ENCODE assay signal across 10 cellular contexts in the genomic region with DNA sequence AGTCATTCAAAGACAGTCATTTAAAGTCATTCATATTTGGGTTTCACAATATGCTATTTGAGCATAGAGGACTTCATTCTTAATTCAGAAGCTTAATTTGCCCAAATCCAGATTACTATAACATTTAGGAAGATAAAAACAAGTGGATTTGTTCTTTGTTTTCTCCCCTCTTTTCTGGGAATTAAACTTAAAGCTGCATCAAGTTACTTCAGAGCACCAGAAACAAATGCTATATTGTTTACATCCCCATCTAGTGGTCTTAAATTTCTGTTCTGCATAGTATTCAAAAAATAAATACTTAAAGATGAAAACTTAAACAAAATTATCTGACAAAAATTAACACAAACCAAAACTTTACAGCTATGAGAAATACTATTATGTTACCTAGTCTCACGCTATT. TPM values are rescaled to one million over a fixed set of nuclear protein-coding genes. Genes with fewer than 3 reads are reported as not detected.
DNase-seq lines count a peak whose midpoint lies in the region; ATAC-seq, FAIRE-seq and TF ChIP-seq lines count a peak whose summit lies in the region.
"Had no signal": no experiment of that assay in that cellular context is flagged by ENCODE, and none has a peak within 500 bp of the region (broad histone marks: within the 10 kb centered on the region; RNA-seq: fewer than 3 reads in every experiment).

No MANE protein-coding gene starts in this region.

- H4K20me1 ChIP-seq in astrocyte (ENCODE audit: insufficient read depth, low read length): no peaks in the 10 kb centered on the region
- no peaks in the 10 kb centered on the region for H4K20me1 ChIP-seq in HepG2 (ENCODE audit: insufficient read depth, low read length)
- H4K20me1 ChIP-seq in GM23338 (replicated peaks; ENCODE audit: insufficient read depth): no peaks in the 10 kb centered on the region

- H3K4me1 Mint-ChIP-seq in CD14-positive monocyte: peaks cover 6% of the 10 kb centered on the region
- H3K4me1 Mint-ChIP-seq in astrocyte (ENCODE audit: low read depth, unreplicated experiment): peaks cover 4% of the 10 kb centered on the region
- peaks cover 6% of the 10 kb centered on the region for H3K4me1 Mint-ChIP-seq in GM23338
- H3K4me1 Mint-ChIP-seq: naive B cell had no signal

- no TSS peak for BruUV-seq in HepG2 (replicated peaks; lab: Mats Ljungman, UMichigan)

- FAIRE-seq in astrocyte (lab: Jason Lieb, UNC) (no peak), HepG2 (lab: Jason Lieb, UNC) (peak; percentile 76)

- no peak overlapping the region for H3K27ac ChIP-seq in astrocyte (ENCODE audit: low read depth, low read length)
- no peak overlapping the region for H3K27ac ChIP-seq in HepG2 (ENCODE audit: extremely low read length, insufficient read depth, low read length)
- no peak overlapping the region for H3K27ac ChIP-seq in GM23338 (ENCODE audit: low read depth)
- H3K27ac ChIP-seq: esophagus squamous epithelium had no signal

- H3K4me2 ChIP-seq in astrocyte (ENCODE audit: low read length) (no peak overlapping the region), HepG2 (ENCODE audit: low read depth, low read length) (no peak overlapping the region), GM23338 (no peak overlapping the region)

- no peaks in the 10 kb centered on the region for H3F3A ChIP-seq in GM23338 (replicated peaks; ENCODE audit: low read depth)

- intact Hi-C loops in CD14-positive monocyte (cut with micrococcal nuclease) (no loop called here), HepG2 (cut with micrococcal nuclease; ENCODE audit: unreplicated experiment) (loop anchor here (1.0 kb wide), 1 partner anchor 120 kb away; no protein-coding TSS in a partner anchor)

- H2AFZ ChIP-seq in astrocyte (ENCODE audit: low read depth, low read length) (no peak overlapping the region), HepG2 (ENCODE audit: low read length) (no peak overlapping the region), GM23338 (no peak overlapping the region)

- no peaks in the 10 kb centered on the region for H3K27me3 ChIP-seq in astrocyte (ENCODE audit: insufficient read depth, low read length)
- H3K27me3 ChIP-seq in HepG2 (ENCODE audit: control insufficient read depth in 1 of 2, insufficient read depth in 2 of 2, low read length in 2 of 2): no peaks in the 10 kb centered on the region
- H3K27me3 ChIP-seq in GM23338 (ENCODE audit: insufficient read depth): no peaks in the 10 kb centered on the region
- H3K27me3 ChIP-seq: esophagus squamous epithelium had no signal

- no peaks in the 10 kb centered on the region for H3K4me1 ChIP-seq in astrocyte (ENCODE audit: insufficient read depth, low read length)
- no peaks in the 10 kb centered on the region for H3K4me1 ChIP-seq in HepG2 (ENCODE audit: insufficient read depth, low read length)
- H3K4me1 ChIP-seq in GM23338 (ENCODE audit: insufficient read depth): no peaks in the 10 kb centered on the region
- H3K4me1 ChIP-seq: esophagus squamous epithelium had no signal

- TF ChIP-seq RAD21 in HepG2 (CRISPR knock-in tag; IDR thresholded peaks at IDR 0.05): no peak

- H3K27me3 Mint-ChIP-seq in CD14-positive monocyte (ENCODE audit: low read depth in 3 of 3) (peaks cover 0 to 2% (median 0%) of the 10 kb centered on the region in 3 donors), astrocyte (ENCODE audit: low read depth, unreplicated experiment) (no peaks in the 10 kb centered on the region), GM23338 (ENCODE audit: insufficient read depth, low read depth, poor library complexity) (peaks cover 4% of the 10 kb centered on the region)
- H3K27me3 Mint-ChIP-seq: naive B cell had no signal

- in situ Hi-C loops in HepG2 (cut with HindIII; ENCODE audit: extremely low pct_ligation_motif_present, low pct_unique_long_range_greater_than_20kb): no loop called here

- H3K36me3 Mint-ChIP-seq in CD14-positive monocyte (peaks cover 0 to 3% of the 10 kb centered on the region in 2 donors), astrocyte (ENCODE audit: low read depth, unreplicated experiment) (no peaks in the 10 kb centered on the region), GM23338 (ENCODE audit: low read depth) (no peaks in the 10 kb centered on the region)

- TF ChIP-seq POLR2A in HepG2 (IDR thresholded peaks at IDR 0.05; ENCODE audit: insufficient read depth in 1 of 2, low read depth in 2 of 2, low read length in 2 of 2): no peak

- H3K9me2 ChIP-seq in GM23338 (ENCODE audit: insufficient read depth): no peaks in the 10 kb centered on the region

- H3K36me3 ChIP-seq in astrocyte (ENCODE audit: insufficient read depth, low read length): no peaks in the 10 kb centered on the region
- no peaks in the 10 kb centered on the region for H3K36me3 ChIP-seq in HepG2 (replicated peaks in 1 of 2; ENCODE audit: control insufficient read depth in 1 of 2, insufficient read depth in 2 of 2, low read length in 2 of 2)
- H3K36me3 ChIP-seq in GM23338 (ENCODE audit: insufficient read depth): no peaks in the 10 kb centered on the region
- H3K36me3 ChIP-seq: esophagus squamous epithelium had no signal

- no peaks in the 10 kb centered on the region for H3K79me2 ChIP-seq in astrocyte (ENCODE audit: insufficient read depth, low read length)
- H3K79me2 ChIP-seq in HepG2 (ENCODE audit: insufficient read depth, low read length): no peaks in the 10 kb centered on the region
- H3K79me2 ChIP-seq in GM23338 (replicated peaks; ENCODE audit: insufficient read depth): no peaks in the 10 kb centered on the region

- H3K9me3 Mint-ChIP-seq in CD14-positive monocyte: peaks cover 0 to 2% (median 0%) of the 10 kb centered on the region in 7 donors
- H3K9me3 Mint-ChIP-seq in astrocyte (ENCODE audit: unreplicated experiment): no peaks in the 10 kb centered on the region
- no peaks in the 10 kb centered on the region for H3K9me3 Mint-ChIP-seq in GM23338
- H3K9me3 Mint-ChIP-seq: naive B cell had no signal

- DNase-seq in CD14-positive monocyte (ENCODE audit: low spot score) (no peak), LHCN-M2 (ENCODE audit: low read depth) (peak; percentile 19), astrocyte (ENCODE audit: low read depth) (no peak), HepG2 (ENCODE audit: low spot score) (peak; percentile 10), GM23338 (ENCODE audit: low spot score) (no peak), SHP77 (lab: John Stamatoyannopoulos, UW) (no peak)
- DNase-seq: esophagus squamous epithelium, naive B cell had no signal

- H3K9ac ChIP-seq in astrocyte (ENCODE audit: low read length): no peak overlapping the region
- no peak overlapping the region for H3K9ac ChIP-seq in HepG2 (ENCODE audit: insufficient read depth, low read depth, low read length)

- WGBS in HepG2 (ENCODE audit: low lambda C conversion rate): 55% methylated on average over 1 of the region's 1 CpG

- no peak overlapping the region for H3K27ac Mint-ChIP-seq in CD14-positive monocyte
- peak overlapping the region; percentile 24 for H3K27ac Mint-ChIP-seq in astrocyte (ENCODE audit: unreplicated experiment)
- no peak overlapping the region for H3K27ac Mint-ChIP-seq in GM23338
- H3K27ac Mint-ChIP-seq: naive B cell had no signal

- CTCF ChIA-PET in HepG2 (lab: Yijun Ruan, JAX; ENCODE audit: low intra/inter-chr PET ratio, low total read pairs): no interaction called here

- no peaks in the 10 kb centered on the region for H3K9me3 ChIP-seq in astrocyte (ENCODE audit: insufficient read depth, low read depth, low read length)
- no peaks in the 10 kb centered on the region for H3K9me3 ChIP-seq in HepG2 (ENCODE audit: low read length)
- H3K9me3 ChIP-seq: esophagus squamous epithelium had no signal

- peak; percentile 23 for TF ChIP-seq CTCF in CD14-positive monocyte (IDR thresholded peaks at IDR 0.05)
- TF ChIP-seq CTCF in astrocyte (IDR thresholded peaks at IDR 0.05; ENCODE audit: insufficient read depth, low read depth, low read length): peak; percentile 14
- TF ChIP-seq CTCF in HepG2 (CRISPR knock-in tag; IDR thresholded peaks at IDR 0.05): peak; percentile 30
- peak in 1 of 2 experiments; percentile 29; a peak in 3 of 4 replicates for TF ChIP-seq CTCF in GM23338 (conservative IDR thresholded peaks at IDR 0.05; ENCODE audit: low read depth in 2 of 2)

- TF ChIP-seq EP300 in HepG2 (IDR thresholded peaks at IDR 0.05; ENCODE audit: low read depth in 2 of 2, low read length in 2 of 2): no peak
- TF ChIP-seq EP300 in HepG2 (CRISPR knock-in tag; IDR thresholded peaks at IDR 0.05; ENCODE audit: borderline replicate concordance): no peak

- POLR2A ChIA-PET in HepG2 (lab: Yijun Ruan, JAX): no interaction called here

- H3K4me3 Mint-ChIP-seq in CD14-positive monocyte: no peak overlapping the region
- H3K4me3 Mint-ChIP-seq in astrocyte (ENCODE audit: unreplicated experiment): no peak overlapping the region
- no peak overlapping the region for H3K4me3 Mint-ChIP-seq in GM23338
- H3K4me3 Mint-ChIP-seq: naive B cell had no signal

- H3K4me3 ChIP-seq in astrocyte (ENCODE audit: insufficient read depth, low read depth, low read length) (no peak overlapping the region), HepG2 (replicated peaks in 1 of 3; ENCODE audit: insufficient read depth in 1 of 3, low read depth in 2 of 3, low read length in 3 of 3) (no peak overlapping the region), GM23338 (no peak overlapping the region)
- H3K4me3 ChIP-seq: esophagus squamous epithelium had no signal

- no peak for ATAC-seq in HepG2
- no peak for ATAC-seq in GM23338
- no peak for ATAC-seq in GM21529 (IDR thresholded peaks at IDR 0.05; ENCODE audit: unreplicated experiment)
- ATAC-seq in GM19351 (IDR thresholded peaks at IDR 0.05; ENCODE audit: unreplicated experiment): no peak

RNA-seq across cellular contexts. Expression of a gene that starts 34.7 kb away (rescaled TPM):
- polyA plus RNA-seq in CD14-positive monocyte (100 to 1,000 TPM; 102 to 124 TPM), HepG2 (2011; rRNA removed) (32.8 and 33.2 TPM in 2 replicates), GM23338 (2016; fragmentation: Nextera tagmentation; extraction: Ambion mirVana) (74.2 and 101 TPM in 2 replicates)
- total RNA-seq in LHCN-M2 (2014; rRNA removed) (98.2 and 124 TPM in 2 replicates), astrocyte (104 and 105 TPM in 2 replicates), HepG2 (2016; rRNA removed; fragmentation: Illumina TruSeq; extraction: Trizol) (88.5 and 156 TPM in 2 replicates)
- polyA plus RNA-seq in LHCN-M2 (2012): 21.0 TPM
- total RNA-seq in HepG2 (2016; cell fraction: cytosol; rRNA removed; fragmentation: Illumina TruSeq; extraction: Trizol; ENCODE audit: low read depth): 27.0 and 32.4 TPM in 2 replicates
- 91.7 and 146 TPM in 2 replicates for total RNA-seq in HepG2 (2016; cell fraction: insoluble cytoplasmic fraction; rRNA removed; fragmentation: Illumina TruSeq; extraction: Trizol)
- 57.4 and 74.7 TPM in 2 replicates for total RNA-seq in HepG2 (2016; cell fraction: membrane; rRNA removed; fragmentation: Illumina TruSeq; extraction: Trizol)
- total RNA-seq in HepG2 (2016; cell fraction: nucleus; rRNA removed; fragmentation: Illumina TruSeq; extraction: Trizol): 74.2 and 77.1 TPM in 2 replicates
- 13.5 and 21.8 TPM in 2 replicates for polyA plus RNA-seq in HepG2 (2011; cell fraction: cytosol; rRNA removed)
- polyA plus RNA-seq in HepG2 (2011; cell fraction: nucleus; rRNA removed): 19.1 and 33.0 TPM in 2 replicates
- 47.2 and 54.7 TPM in 2 replicates for polyA plus RNA-seq in HepG2 (2012)
- polyA plus RNA-seq in HepG2 (2016; cell fraction: cytosol; fragmentation: Illumina TruSeq; extraction: Trizol; ENCODE audit: low read depth): 3.1 and 4.7 TPM in 2 replicates
- polyA plus RNA-seq in HepG2 (2016; cell fraction: insoluble cytoplasmic fraction; fragmentation: Illumina TruSeq; extraction: Trizol; ENCODE audit: low read depth): 124 and 129 TPM in 2 replicates
- polyA plus RNA-seq in HepG2 (2016; cell fraction: membrane; fragmentation: Illumina TruSeq; extraction: Trizol; ENCODE audit: low read depth): 12.6 and 14.7 TPM in 2 replicates
- polyA plus RNA-seq in HepG2 (2016; cell fraction: nucleus; fragmentation: Illumina TruSeq; extraction: Trizol; ENCODE audit: insufficient read depth, low read depth): 114 and 121 TPM in 2 replicates
- 14.0 and 17.7 TPM in 2 replicates for polyA minus RNA-seq in HepG2 (2011; rRNA and poly(A)+ RNA removed; ENCODE audit: low replicate concordance)
- 43.7 and 49.3 TPM in 2 replicates for polyA minus RNA-seq in HepG2 (2011; cell fraction: cytosol; rRNA and poly(A)+ RNA removed)
- polyA minus RNA-seq in HepG2 (2011; cell fraction: nucleus; rRNA and poly(A)+ RNA removed): 104 and 120 TPM in 2 replicates
- 142 and 170 TPM in 2 replicates for total RNA-seq in GM23338 (2014; rRNA removed; shearing (Covaris generic))

Comparison
In these comparisons a context has a peak if more than half of its experiments do, and no peak if none do; other contexts are left out.
1. DNase-seq: peak in LHCN-M2 (single experiment) and HepG2 (single experiment); none in CD14-positive monocyte (single experiment), astrocyte (single experiment), GM23338 (single experiment) and SHP77 (0 of 2).